In genomic region chr18:63762518-63762917, GRCh38 we compare ENCODE assay signal across 2 cellular contexts.
TF ChIP-seq lines count a peak whose summit lies in the region.

No MANE protein-coding gene starts in this region.

TF ChIP-seq in SK-N-SH, 30 proteins besides CTCF, POLR2A, EP300 and RAD21 (continued from another document):
- TF ChIP-seq, protein P1, sequence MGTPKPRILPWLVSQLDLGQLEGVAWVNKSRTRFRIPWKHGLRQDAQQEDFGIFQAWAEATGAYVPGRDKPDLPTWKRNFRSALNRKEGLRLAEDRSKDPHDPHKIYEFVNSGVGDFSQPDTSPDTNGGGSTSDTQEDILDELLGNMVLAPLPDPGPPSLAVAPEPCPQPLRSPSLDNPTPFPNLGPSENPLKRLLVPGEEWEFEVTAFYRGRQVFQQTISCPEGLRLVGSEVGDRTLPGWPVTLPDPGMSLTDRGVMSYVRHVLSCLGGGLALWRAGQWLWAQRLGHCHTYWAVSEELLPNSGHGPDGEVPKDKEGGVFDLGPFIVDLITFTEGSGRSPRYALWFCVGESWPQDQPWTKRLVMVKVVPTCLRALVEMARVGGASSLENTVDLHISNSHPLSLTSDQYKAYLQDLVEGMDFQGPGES (IDR thresholded peaks at IDR 0.05; ENCODE audit: low read depth, low read length): no peak

TF ChIP-seq in SK-N-SH treated with all-trans-retinoic acid at 6 μM for 48 hours, 23 proteins besides CTCF, POLR2A, EP300 and RAD21 (continued from another document):
- no peak for TF ChIP-seq TSHZ2 (CRISPR knock-in tag; IDR thresholded peaks at IDR 0.05)
- TF ChIP-seq, protein P2, sequence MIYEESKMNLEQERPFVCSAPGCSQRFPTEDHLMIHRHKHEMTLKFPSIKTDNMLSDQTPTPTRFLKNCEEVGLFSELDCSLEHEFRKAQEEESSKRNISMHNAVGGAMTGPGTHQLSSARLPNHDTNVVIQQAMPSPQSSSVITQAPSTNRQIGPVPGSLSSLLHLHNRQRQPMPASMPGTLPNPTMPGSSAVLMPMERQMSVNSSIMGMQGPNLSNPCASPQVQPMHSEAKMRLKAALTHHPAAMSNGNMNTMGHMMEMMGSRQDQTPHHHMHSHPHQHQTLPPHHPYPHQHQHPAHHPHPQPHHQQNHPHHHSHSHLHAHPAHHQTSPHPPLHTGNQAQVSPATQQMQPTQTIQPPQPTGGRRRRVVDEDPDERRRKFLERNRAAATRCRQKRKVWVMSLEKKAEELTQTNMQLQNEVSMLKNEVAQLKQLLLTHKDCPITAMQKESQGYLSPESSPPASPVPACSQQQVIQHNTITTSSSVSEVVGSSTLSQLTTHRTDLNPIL (CRISPR knock-in tag; IDR thresholded peaks at IDR 0.05; ENCODE audit: low read depth): no peak
